15 cellular contexts compared by ENCODE assay signal in genomic region chr9:73050062-73050814, GRCh38.
A peak's percentile ranks its signal among the peaks of the same experiment; 100 is the strongest.
DNase-seq lines count a peak whose midpoint lies in the region; ATAC-seq and TF ChIP-seq lines count a peak whose summit lies in the region.
"Had no signal": no experiment of that assay in that cellular context is flagged by ENCODE, and none has a peak within 500 bp of the region (broad histone marks: within the 10 kb centered on the region; RNA-seq: fewer than 3 reads in every experiment).

No MANE protein-coding gene starts in this region.

- H3K9me3 ChIP-seq in SK-N-MC (ENCODE audit: low read depth, low read length): no peaks in the 10 kb centered on the region
- H3K9me3 ChIP-seq in sigmoid colon: no peaks in the 10 kb centered on the region
- H3K9me3 ChIP-seq: adrenal gland had no signal

- H3K4me3 ChIP-seq in GM23338: peak overlapping the region; percentile 7
- peak overlapping the region; percentile 61 for H3K4me3 ChIP-seq in SK-N-MC
- H3K4me3 ChIP-seq in fibroblast of the aortic adventitia (ENCODE audit: low read depth, low read length): no peak overlapping the region
- no peak overlapping the region for H3K4me3 ChIP-seq in sigmoid colon
- H3K4me3 ChIP-seq: adrenal gland had no signal

- peaks cover 4% of the 10 kb centered on the region; the same call in 1 of the 2 replicates for H3K9me2 ChIP-seq in GM23338 (ENCODE audit: insufficient read depth)

- peaks cover 50% of the 10 kb centered on the region for H3K4me1 ChIP-seq in GM23338 (ENCODE audit: insufficient read depth)
- peaks cover 0 to 24% (median 20%) of the 10 kb centered on the region in 4 donors for H3K4me1 ChIP-seq in sigmoid colon
- H3K4me1 ChIP-seq: adrenal gland had no signal

- H3K4me1 Mint-ChIP-seq in GM23338: peaks cover 36% of the 10 kb centered on the region
- H3K4me1 Mint-ChIP-seq in activated naive CD8-positive, alpha-beta T cell treated with anti-CD3 and anti-CD28 coated beads for 36 hours: peaks cover 2% of the 10 kb centered on the region
- H3K4me1 Mint-ChIP-seq: activated CD4-positive, alpha-beta T cell treated with anti-CD3 and anti-CD28 coated beads for 36 hours had no signal

- H3K27ac Mint-ChIP-seq in GM23338: no peak overlapping the region; the same call in 1 of the 2 replicates
- H3K27ac Mint-ChIP-seq in activated naive CD8-positive, alpha-beta T cell treated with anti-CD3 and anti-CD28 coated beads for 36 hours: no peak overlapping the region
- H3K27ac Mint-ChIP-seq: activated CD4-positive, alpha-beta T cell treated with anti-CD3 and anti-CD28 coated beads for 36 hours; activated T-cell treated with anti-CD3 and anti-CD28 coated beads, Interleukin-2, amount 50 U/mL, for 24 hours; nephron progenitor cell had no signal

- peak overlapping the region; percentile 46 for H3K4me2 ChIP-seq in GM23338

- peak in 1 of 2 experiments; percentile 25; a peak in 1 of 4 replicates for TF ChIP-seq CTCF in GM23338 (conservative IDR thresholded peaks at IDR 0.05; ENCODE audit: low read depth in 2 of 2)
- peak; percentile 54 for TF ChIP-seq CTCF in fibroblast of the aortic adventitia (IDR thresholded peaks at IDR 0.05; ENCODE audit: insufficient read depth, low read length)
- peak in 1 of 4 experiments; percentile 43 for TF ChIP-seq CTCF in sigmoid colon (IDR thresholded peaks at IDR 0.05)

- H4K20me1 ChIP-seq in GM23338 (replicated peaks; ENCODE audit: insufficient read depth): no peaks in the 10 kb centered on the region

- peak; percentile 50 for ATAC-seq in GM23338
- ATAC-seq: activated CD4-positive, alpha-beta T cell treated with anti-CD3 and anti-CD28 coated beads for 36 hours had no signal

- DNase-seq in GM23338 (ENCODE audit: low spot score): peak; percentile 34
- DNase-seq in SK-N-MC (ENCODE audit: low read depth, low spot score): no peak
- peak; percentile 50 for DNase-seq in fibroblast of the aortic adventitia (ENCODE audit: low read depth)
- DNase-seq in sigmoid colon: no peak
- no peak for DNase-seq in AG08396 (ENCODE audit: low spot score)
- no peak for DNase-seq in GM19240 (ENCODE audit: insufficient read length, low spot score)
- DNase-seq in activated naive CD8-positive, alpha-beta T cell treated with anti-CD3 and anti-CD28 coated beads for 36 hours: no peak
- no peak for DNase-seq in activated CD4-positive, alpha-beta T cell treated with anti-CD3 and anti-CD28 coated beads, Interleukin-2, amount 50 U/mL, for 48 hours
- DNase-seq: activated CD4-positive, alpha-beta T cell treated with anti-CD3 and anti-CD28 coated beads for 36 hours; activated T-cell treated with anti-CD3 and anti-CD28 coated beads, Interleukin-2, amount 50 U/mL, for 24 hours; adrenal gland; NCI-H1436; NCI-H510A; nephron progenitor cell; OCI-M1 had no signal

- TF ChIP-seq EP300 in sigmoid colon (IDR thresholded peaks at IDR 0.05): no peak

- H3K27me3 ChIP-seq in GM23338 (ENCODE audit: insufficient read depth) (no peaks in the 10 kb centered on the region), sigmoid colon (no peaks in the 10 kb centered on the region)
- H3K27me3 ChIP-seq: adrenal gland had no signal

- no peaks in the 10 kb centered on the region for H3F3A ChIP-seq in GM23338 (replicated peaks; ENCODE audit: low read depth)

- H3K9me3 Mint-ChIP-seq in GM23338: no peaks in the 10 kb centered on the region
- H3K9me3 Mint-ChIP-seq in activated naive CD8-positive, alpha-beta T cell treated with anti-CD3 and anti-CD28 coated beads for 36 hours: no peaks in the 10 kb centered on the region
- H3K9me3 Mint-ChIP-seq: activated T-cell treated with anti-CD3 and anti-CD28 coated beads, Interleukin-2, amount 50 U/mL, for 24 hours; nephron progenitor cell had no signal

- no peaks in the 10 kb centered on the region for H3K36me3 Mint-ChIP-seq in GM23338 (ENCODE audit: low read depth)
- H3K36me3 Mint-ChIP-seq in activated naive CD8-positive, alpha-beta T cell treated with anti-CD3 and anti-CD28 coated beads for 36 hours: no peaks in the 10 kb centered on the region

- H3K79me2 ChIP-seq in GM23338 (replicated peaks; ENCODE audit: insufficient read depth): no peaks in the 10 kb centered on the region

- intact Hi-C loops in sigmoid colon (cut with DNase I): no loop called here

- no peak overlapping the region for H2AFZ ChIP-seq in GM23338

- no peaks in the 10 kb centered on the region for H3K27me3 Mint-ChIP-seq in GM23338 (ENCODE audit: insufficient read depth, low read depth, poor library complexity)
- peaks cover 11% of the 10 kb centered on the region for H3K27me3 Mint-ChIP-seq in activated naive CD8-positive, alpha-beta T cell treated with anti-CD3 and anti-CD28 coated beads for 36 hours

- H3K27ac ChIP-seq in GM23338 (ENCODE audit: low read depth) (peak overlapping the region; percentile 73), SK-N-MC (peak overlapping the region; percentile 92), sigmoid colon (peak overlapping the region in 3 of 4 donors; percentile 51 to 67 (median 60))
- H3K27ac ChIP-seq: adrenal gland had no signal

- 80 to 85% methylated on average over 5 of the region's 5 CpGs for WGBS in sigmoid colon, 2 donors

- H3K36me3 ChIP-seq in GM23338 (ENCODE audit: insufficient read depth) (no peaks in the 10 kb centered on the region), SK-N-MC (ENCODE audit: insufficient read depth, low read length) (no peaks in the 10 kb centered on the region), sigmoid colon (no peaks in the 10 kb centered on the region)
- H3K36me3 ChIP-seq: adrenal gland had no signal

- TF ChIP-seq POLR2A in sigmoid colon (IDR thresholded peaks at IDR 0.05): no peak

- H3K4me3 Mint-ChIP-seq in GM23338: no peak overlapping the region; the same call in 2 of the 3 replicates
- H3K4me3 Mint-ChIP-seq in activated naive CD8-positive, alpha-beta T cell treated with anti-CD3 and anti-CD28 coated beads for 36 hours: no peak overlapping the region
- H3K4me3 Mint-ChIP-seq: activated CD4-positive, alpha-beta T cell treated with anti-CD3 and anti-CD28 coated beads for 36 hours; activated T-cell treated with anti-CD3 and anti-CD28 coated beads, Interleukin-2, amount 50 U/mL, for 24 hours; nephron progenitor cell had no signal

- peak overlapping the region; percentile 56 for H3K9ac ChIP-seq in SK-N-MC (ENCODE audit: insufficient read length)

TF ChIP-seq in GM23338, 12 proteins besides CTCF, POLR2A, EP300 and RAD21:
- TF ChIP-seq ZNF331 (CRISPR knock-in tag; IDR thresholded peaks at IDR 0.05; ENCODE audit: low read depth) (no peak), ZNF114 (CRISPR knock-in tag; IDR thresholded peaks at IDR 0.05) (no peak), STAT1 (IDR thresholded peaks at IDR 0.05; ENCODE audit: unreplicated experiment) (no peak), CREB1 (CRISPR knock-in tag; IDR thresholded peaks at IDR 0.05; ENCODE audit: low read depth) (no peak), JUNB (IDR thresholded peaks at IDR 0.05; ENCODE audit: unreplicated experiment) (no peak), POLR2AphosphoS5 (IDR thresholded peaks at IDR 0.05; ENCODE audit: low read depth) (no peak), NANOG (IDR thresholded peaks at IDR 0.05; ENCODE audit: borderline replicate concordance) (peak; percentile 76; the same call in 1 of the 2 replicates)

Comparison
In these comparisons a context has a peak if more than half of its experiments do, and no peak if none do; other contexts are left out.
1. DNase-seq: peak in GM23338 (single experiment) and fibroblast of the aortic adventitia (single experiment); none in SK-N-MC (single experiment), sigmoid colon (single experiment), AG08396 (single experiment), GM19240 (single experiment), activated naive CD8-positive, alpha-beta T cell treated with anti-CD3 and anti-CD28 coated beads for 36 hours (single experiment) and activated CD4-positive, alpha-beta T cell treated with anti-CD3 and anti-CD28 coated beads, Interleukin-2, amount 50 U/mL, for 48 hours (0 of 2).
2. H3K4me3 ChIP-seq: peak in GM23338 (single experiment) and SK-N-MC (single experiment); none in fibroblast of the aortic adventitia (single experiment) and sigmoid colon (0 of 4).
3. Peak in every context shown above with its lines, with median percentiles within 50 percentile points of each other: H3K27ac ChIP-seq.